Comparison of ENCODE assay signal across 20 cellular contexts in genomic region chr11:119309411-119309810, GRCh38. TPM values are rescaled to one million over a fixed set of nuclear protein-coding genes. Genes with fewer than 3 reads are reported as not detected.
DNase-seq lines count a peak whose midpoint lies in the region; ATAC-seq and TF ChIP-seq lines count a peak whose summit lies in the region.
"Had no signal": no experiment of that assay in that cellular context is flagged by ENCODE, and none has a peak within 500 bp of the region (broad histone marks: within the 10 kb centered on the region; RNA-seq: fewer than 3 reads in every experiment).

No MANE protein-coding gene starts in this region.

- TF ChIP-seq POLR2A in gastroesophageal sphincter (IDR thresholded peaks at IDR 0.05) = no peak

- peaks cover 14% of the 10 kb centered on the region for H3K4me1 Mint-ChIP-seq in activated naive CD8-positive, alpha-beta T cell treated with anti-CD3 and anti-CD28 coated beads, Interleukin-2, amount 10 ng/mL, durations not matched to agents 7 days and 5 days
- peaks cover 29% of the 10 kb centered on the region for H3K4me1 Mint-ChIP-seq in activated naive CD8-positive, alpha-beta T cell treated with anti-CD3 and anti-CD28 coated beads for 36 hours
- no peaks in the 10 kb centered on the region for H3K4me1 Mint-ChIP-seq in stimulated activated memory B cell treated with anti-CD40 and anti-IgM and Interleukin-4, amounts not matched to agents 10 μg/mL and 1 μg/mL and 100 μg/mL, for 72 hours

- H3K27ac Mint-ChIP-seq in activated naive CD8-positive, alpha-beta T cell treated with anti-CD3 and anti-CD28 coated beads, Interleukin-2, amount 10 ng/mL, durations not matched to agents 7 days and 5 days = peak overlapping the region; percentile 22
- H3K27ac Mint-ChIP-seq in activated naive CD8-positive, alpha-beta T cell treated with anti-CD3 and anti-CD28 coated beads for 36 hours = no peak overlapping the region
- H3K27ac Mint-ChIP-seq in stimulated activated memory B cell treated with anti-CD40 and anti-IgM and Interleukin-4, amounts not matched to agents 10 μg/mL and 1 μg/mL and 100 μg/mL, for 72 hours = no peak overlapping the region

- no peak overlapping the region for H3K4me3 Mint-ChIP-seq in activated naive CD8-positive, alpha-beta T cell treated with anti-CD3 and anti-CD28 coated beads, Interleukin-2, amount 10 ng/mL, durations not matched to agents 7 days and 5 days
- no peak overlapping the region for H3K4me3 Mint-ChIP-seq in activated naive CD8-positive, alpha-beta T cell treated with anti-CD3 and anti-CD28 coated beads for 36 hours
- H3K4me3 Mint-ChIP-seq in stimulated activated memory B cell treated with anti-CD40 and anti-IgM and Interleukin-4, amounts not matched to agents 10 μg/mL and 1 μg/mL and 100 μg/mL, for 72 hours = no peak overlapping the region

- H3K9me3 ChIP-seq in gastroesophageal sphincter = no peaks in the 10 kb centered on the region
- H3K9me3 ChIP-seq in tibial artery = no peaks in the 10 kb centered on the region

- H3K36me3 ChIP-seq in gastroesophageal sphincter (peaks cover 0 to 66% of the 10 kb centered on the region in 2 donors), tibial artery (peaks cover 65 to 67% (median 67%) of the 10 kb centered on the region in 3 donors)

- no peak for ATAC-seq in activated naive CD8-positive, alpha-beta T cell treated with anti-CD3 and anti-CD28 coated beads, Interleukin-2, amount 10 ng/mL, durations not matched to agents 7 days and 5 days (ENCODE audit: low read depth)
- ATAC-seq in gastroesophageal sphincter = no peak
- no peak for ATAC-seq in stimulated activated memory B cell treated with anti-CD40 and anti-IgM and Interleukin-4, amounts not matched to agents 10 μg/mL and 1 μg/mL and 100 μg/mL, for 72 hours
- ATAC-seq: GM12878, Panc1 had no signal

- TF ChIP-seq EP300 in gastroesophageal sphincter (IDR thresholded peaks at IDR 0.05) = no peak

- POLR2A ChIA-PET in activated naive CD8-positive, alpha-beta T cell treated with anti-CD3 and anti-CD28 coated beads, Interleukin-2, amount 10 ng/mL, durations not matched to agents 7 days and 5 days (lab: Charles Lee) = interaction anchor here (1.0 to 3.0 kb wide), 2 partner anchors 12 to 104 kb away, joined by 3 to 12 read pairs; partner anchors contain the start of gene CBL

- H3K4me3 ChIP-seq in gastroesophageal sphincter (no peak overlapping the region), tibial artery (no peak overlapping the region)
- H3K4me3 ChIP-seq: GM12878 had no signal

- H3K27me3 Mint-ChIP-seq in activated naive CD8-positive, alpha-beta T cell treated with anti-CD3 and anti-CD28 coated beads, Interleukin-2, amount 10 ng/mL, durations not matched to agents 7 days and 5 days = no peaks in the 10 kb centered on the region
- H3K27me3 Mint-ChIP-seq in activated naive CD8-positive, alpha-beta T cell treated with anti-CD3 and anti-CD28 coated beads for 36 hours = no peaks in the 10 kb centered on the region
- H3K27me3 Mint-ChIP-seq in stimulated activated memory B cell treated with anti-CD40 and anti-IgM and Interleukin-4, amounts not matched to agents 10 μg/mL and 1 μg/mL and 100 μg/mL, for 72 hours = peaks cover 13% of the 10 kb centered on the region

- intact Hi-C loops in tibial artery (cut with DNase I; ENCODE audit: low total_unique reads) = no loop called here

- WGBS in gastroesophageal sphincter (ENCODE audit: low coverage in 1 of 2), 2 donors = 73% methylated on average over 5 of the region's 11 CpGs; no CpG with 5 or more reads in 1 of the 2 donors

- TF ChIP-seq CTCF in VCaP (conservative IDR thresholded peaks at IDR 0.05) = no peak
- TF ChIP-seq CTCF in gastroesophageal sphincter (IDR thresholded peaks at IDR 0.05) = no peak
- TF ChIP-seq CTCF in tibial artery (IDR thresholded peaks at IDR 0.05) = no peak

- no peaks in the 10 kb centered on the region for H3K9me3 Mint-ChIP-seq in activated naive CD8-positive, alpha-beta T cell treated with anti-CD3 and anti-CD28 coated beads, Interleukin-2, amount 10 ng/mL, durations not matched to agents 7 days and 5 days
- no peaks in the 10 kb centered on the region for H3K9me3 Mint-ChIP-seq in activated naive CD8-positive, alpha-beta T cell treated with anti-CD3 and anti-CD28 coated beads for 36 hours
- H3K9me3 Mint-ChIP-seq in stimulated activated memory B cell treated with anti-CD40 and anti-IgM and Interleukin-4, amounts not matched to agents 10 μg/mL and 1 μg/mL and 100 μg/mL, for 72 hours = no peaks in the 10 kb centered on the region

- H3K27me3 ChIP-seq in gastroesophageal sphincter (no peaks in the 10 kb centered on the region), tibial artery (no peaks in the 10 kb centered on the region)

- H3K27ac ChIP-seq in VCaP = peak overlapping the region; percentile 77
- peak overlapping the region in 3 of 4 donors; percentile 76 to 99 (median 98) for H3K27ac ChIP-seq in gastroesophageal sphincter
- H3K27ac ChIP-seq in tibial artery = peak overlapping the region; percentile 99

- H3K36me3 Mint-ChIP-seq in activated naive CD8-positive, alpha-beta T cell treated with anti-CD3 and anti-CD28 coated beads, Interleukin-2, amount 10 ng/mL, durations not matched to agents 7 days and 5 days = peaks cover 6% of the 10 kb centered on the region
- H3K36me3 Mint-ChIP-seq in activated naive CD8-positive, alpha-beta T cell treated with anti-CD3 and anti-CD28 coated beads for 36 hours = peaks cover 11% of the 10 kb centered on the region
- peaks cover 23% of the 10 kb centered on the region for H3K36me3 Mint-ChIP-seq in stimulated activated memory B cell treated with anti-CD40 and anti-IgM and Interleukin-4, amounts not matched to agents 10 μg/mL and 1 μg/mL and 100 μg/mL, for 72 hours

- H3K4me1 ChIP-seq in gastroesophageal sphincter (peaks cover 0 to 88% (median under 1%) of the 10 kb centered on the region in 3 donors), tibial artery (peaks cover 0 to 98% (median 73%) of the 10 kb centered on the region in 4 donors)

- DNase-seq in activated naive CD8-positive, alpha-beta T cell treated with anti-CD3 and anti-CD28 coated beads, Interleukin-2, amount 10 ng/mL, durations not matched to agents 7 days and 5 days = no peak
- DNase-seq in activated naive CD8-positive, alpha-beta T cell treated with anti-CD3 and anti-CD28 coated beads for 36 hours = no peak
- no peak for DNase-seq in tibial artery
- no peak for DNase-seq in islet precursor cell
- DNase-seq in SKM-1 (lab: John Stamatoyannopoulos, UW; ENCODE audit: unreplicated experiment) = no peak
- DNase-seq: AML-193, DMS79, HCEC 1CT, NCI-H1092 treated with DMSO at 0.1 percent for 48 hours, NCI-H1694 treated with DMSO at 0.1 percent for 48 hours, NCI-H2171 treated with DMSO at 0.1 percent for 48 hours, NCI-H774, SHP77 had no signal

RNA-seq across cellular contexts. Expression of gene MCAM, which starts 7.5 kb away (rescaled TPM):
- total RNA-seq in activated naive CD8-positive, alpha-beta T cell treated with anti-CD3 and anti-CD28 coated beads, Interleukin-2, amount 10 ng/mL, durations not matched to agents 7 days and 5 days = 1 to 10 TPM; 2.4 to 2.9 TPM
- 1 to 10 TPM; 8.9 to 9.9 TPM for total RNA-seq in activated naive CD8-positive, alpha-beta T cell treated with anti-CD3 and anti-CD28 coated beads for 36 hours
- 1,000 to 10,000 TPM in 3 of 4 donors, 100 to 1,000 TPM in 1; 702 to 1,904 (median 1,177) TPM for total RNA-seq in gastroesophageal sphincter

RNA-seq across cellular contexts. Expression of gene RNF26, which starts 24.9 kb away (rescaled TPM):
- 10 to 100 TPM; 32.2 to 32.9 TPM for total RNA-seq in activated naive CD8-positive, alpha-beta T cell treated with anti-CD3 and anti-CD28 coated beads, Interleukin-2, amount 10 ng/mL, durations not matched to agents 7 days and 5 days
- 10 to 100 TPM; 31.8 to 33.0 TPM for total RNA-seq in activated naive CD8-positive, alpha-beta T cell treated with anti-CD3 and anti-CD28 coated beads for 36 hours
- total RNA-seq in gastroesophageal sphincter = 10 to 100 TPM; 13.0 to 39.6 (median 17.1) TPM

RNA-seq across cellular contexts. Expression of gene C1QTNF5, which starts 31.3 kb away (rescaled TPM):
- total RNA-seq in activated naive CD8-positive, alpha-beta T cell treated with anti-CD3 and anti-CD28 coated beads, Interleukin-2, amount 10 ng/mL, durations not matched to agents 7 days and 5 days = not detected
- not detected for total RNA-seq in activated naive CD8-positive, alpha-beta T cell treated with anti-CD3 and anti-CD28 coated beads for 36 hours
- total RNA-seq in gastroesophageal sphincter = 10 to 100 TPM; 44.3 to 52.1 (median 45.6) TPM
- total RNA-seq: GM12878, NCI-H460 had no signal

RNA-seq across cellular contexts. Expression of gene MFRP, which starts 37.1 kb away (rescaled TPM):
- total RNA-seq in activated naive CD8-positive, alpha-beta T cell treated with anti-CD3 and anti-CD28 coated beads, Interleukin-2, amount 10 ng/mL, durations not matched to agents 7 days and 5 days = not detected
- not detected for total RNA-seq in activated naive CD8-positive, alpha-beta T cell treated with anti-CD3 and anti-CD28 coated beads for 36 hours
- total RNA-seq in gastroesophageal sphincter = under 1 TPM in 1 of 4 donors, not detected in 3; 0.15 TPM
- total RNA-seq: GM12878, HT-29, NCI-H460 had no signal

Comparison
In these comparisons a context has a peak if more than half of its experiments do, and no peak if none do; other contexts are left out.
1. RNA of gene MCAM, which starts 7.5 kb away (total RNA-seq): 702 to 1,904 TPM in gastroesophageal sphincter; 8.9 to 9.9 TPM in activated naive CD8-positive, alpha-beta T cell treated with anti-CD3 and anti-CD28 coated beads for 36 hours and 2.4 to 2.9 TPM in activated naive CD8-positive, alpha-beta T cell treated with anti-CD3 and anti-CD28 coated beads, Interleukin-2, amount 10 ng/mL, durations not matched to agents 7 days and 5 days; every median in the first group is over 10 times any median in the second.
2. RNA of gene C1QTNF5, which starts 31.3 kb away (total RNA-seq): 44.3 to 52.1 TPM in gastroesophageal sphincter; not detected in activated naive CD8-positive, alpha-beta T cell treated with anti-CD3 and anti-CD28 coated beads, Interleukin-2, amount 10 ng/mL, durations not matched to agents 7 days and 5 days and not detected in activated naive CD8-positive, alpha-beta T cell treated with anti-CD3 and anti-CD28 coated beads for 36 hours; every median in the first group is over 10 times any median in the second.
3. Peak in every context shown above with its lines, with median percentiles within 50 percentile points of each other: H3K27ac ChIP-seq.